Comparison of ENCODE assay signal across 15 cellular contexts in genomic region chr2:83650156-83650555, GRCh38.
"Had no signal": no experiment of that assay in that cellular context is flagged by ENCODE, and none has a peak within 500 bp of the region (broad histone marks: within the 10 kb centered on the region; RNA-seq: fewer than 3 reads in every experiment).

No MANE protein-coding gene starts in this region.

- H3K27ac ChIP-seq: SJSA1, SK-N-MC had no signal

- H3K27me3 ChIP-seq: SJSA1 had no signal

- H3K9me3 ChIP-seq: SJSA1 had no signal

- H3K4me3 ChIP-seq: SJSA1, SK-N-MC had no signal

- H3K4me1 ChIP-seq: SJSA1 had no signal

- H3K36me3 ChIP-seq: SJSA1 had no signal

- DNase-seq: IMR-90, Karpas-422, KG1, MM.1S, NCI-H1436, NCI-H187, NCI-H2171 treated with DMSO at 0.1 percent for 48 hours, NCI-H510A treated with DMSO at 0.1 percent for 48 hours, NCI-H526, NCI-H82, Right ventricle myocardium superior, RPMI8226, SIG-M5 had no signal
